1 cellular context compared by ENCODE assay signal in genomic region chr10:72637398-72637857, GRCh38.
TF ChIP-seq lines count a peak whose summit lies in the region.

No MANE protein-coding gene starts in this region.

TF ChIP-seq in K562, 482 proteins besides CTCF, POLR2A, EP300 and RAD21 (continued from another document and continues in another):
- TF ChIP-seq ZBTB9 (CRISPR knock-in tag; IDR thresholded peaks at IDR 0.05) (no peak), NONO (IDR thresholded peaks at IDR 0.05; ENCODE audit: low read depth in 2 of 2, low read length in 1 of 2) (no peak; a peak in 2 of 4 replicates), ZBTB8A (IDR thresholded peaks at IDR 0.05; ENCODE audit: partially characterized antibody) (no peak), ZNF444 (CRISPR knock-in tag; IDR thresholded peaks at IDR 0.05) (no peak), ZNF57 (CRISPR knock-in tag; IDR thresholded peaks at IDR 0.05) (no peak), ZNF561 (CRISPR knock-in tag; conservative IDR thresholded peaks at IDR 0.05) (no peak), YY1 (IDR thresholded peaks at IDR 0.05; ENCODE audit: borderline replicate concordance in 1 of 3, control insufficient read depth in 1 of 3, extremely low read depth in 1 of 3, insufficient read depth in 3 of 3, insufficient read length in 1 of 3, insufficient replicate concordance in 2 of 3, low read depth in 1 of 3, low read length in 2 of 3) (peak in 2 of 3 experiments; percentile 19 to 61), CREB3 (tag; conservative IDR thresholded peaks at IDR 0.05; ENCODE audit: low read depth) (no peak; the same call in 1 of the 2 replicates), FIP1L1 (IDR thresholded peaks at IDR 0.05; ENCODE audit: low read depth, low read length, poor library complexity, severe bottlenecking) (no peak), ZNF197 (CRISPR knock-in tag; IDR thresholded peaks at IDR 0.05; ENCODE audit: low read depth) (0 out of 2 replicates have a peak, but pooled peaks have one; percentile 46), CHD2 (IDR thresholded peaks at IDR 0.05; ENCODE audit: low read depth, low read length) (no peak), HOXB6 (CRISPR knock-in tag; IDR thresholded peaks at IDR 0.05; ENCODE audit: borderline replicate concordance) (no peak), ZFP30 (CRISPR knock-in tag; IDR thresholded peaks at IDR 0.05; ENCODE audit: borderline replicate concordance) (no peak), ZNF311 (CRISPR knock-in tag; IDR thresholded peaks at IDR 0.05) (no peak), SNAPC5 (CRISPR knock-in tag; IDR thresholded peaks at IDR 0.05) (no peak), CBX8 (IDR thresholded peaks at IDR 0.05; ENCODE audit: borderline replicate concordance, extremely low read depth, low read depth, low read length, poor library complexity, severe bottlenecking) (no peak), NUFIP1 (IDR thresholded peaks at IDR 0.05; ENCODE audit: partially characterized antibody) (peak; percentile 24), TAF15 (IDR thresholded peaks at IDR 0.05; ENCODE audit: low read depth, low read length) (no peak), NKRF (IDR thresholded peaks at IDR 0.05; ENCODE audit: borderline replicate concordance) (no peak), CGGBP1 (CRISPR knock-in tag; IDR thresholded peaks at IDR 0.05) (no peak), KLF13 (tag; IDR thresholded peaks at IDR 0.05; ENCODE audit: borderline replicate concordance, low read depth) (no peak), EWSR1 (IDR thresholded peaks at IDR 0.05; ENCODE audit: borderline replicate concordance, low read depth, partially characterized antibody) (no peak), TRIM28 (IDR thresholded peaks at IDR 0.05) (peak; percentile 100), E2F6 (IDR thresholded peaks at IDR 0.05; ENCODE audit: borderline replicate concordance in 1 of 2, extremely low read depth in 1 of 2, insufficient read depth in 1 of 2, insufficient read length in 1 of 2, low read depth in 1 of 2, low read length in 1 of 2, poor library complexity in 1 of 2, severe bottlenecking in 1 of 2) (peak; percentile 60 to 61), DDX20 (tag; IDR thresholded peaks at IDR 0.05; ENCODE audit: low read depth) (no peak), ZNF518B (CRISPR knock-in tag; IDR thresholded peaks at IDR 0.05) (no peak), MTA2 (IDR thresholded peaks at IDR 0.05; ENCODE audit: low read depth) (peak; percentile 62; the same call in 1 of the 2 replicates), CXXC5 (CRISPR knock-in tag; IDR thresholded peaks at IDR 0.05) (peak; percentile 63), TAF9B (IDR thresholded peaks at IDR 0.05; ENCODE audit: partially characterized antibody) (no peak), CEBPZ (IDR thresholded peaks at IDR 0.05; ENCODE audit: borderline replicate concordance, low read depth, low read length) (peak; percentile 89), TCFL5 (CRISPR knock-in tag; conservative IDR thresholded peaks at IDR 0.05) (no peak), ZNF23 (CRISPR knock-in tag; IDR thresholded peaks at IDR 0.05) (no peak), CTBP1 (IDR thresholded peaks at IDR 0.05; ENCODE audit: borderline replicate concordance) (peak; percentile 97), ZBTB43 (CRISPR knock-in tag; IDR thresholded peaks at IDR 0.05) (0 out of 2 replicates have a peak, but pooled peaks have one; percentile 29), POLR2B (IDR thresholded peaks at IDR 0.05; ENCODE audit: low read depth, partially characterized antibody) (no peak), RBM25 (IDR thresholded peaks at IDR 0.05; ENCODE audit: low read depth, low read length, severe bottlenecking) (no peak), TCF3 (CRISPR knock-in tag; IDR thresholded peaks at IDR 0.05) (peak; percentile 68), ZNF695 (CRISPR knock-in tag; IDR thresholded peaks at IDR 0.05) (no peak), ZNF347 (CRISPR knock-in tag; IDR thresholded peaks at IDR 0.05; ENCODE audit: low read depth) (no peak), SMARCA5 (IDR thresholded peaks at IDR 0.05) (no peak), SOX6 (IDR thresholded peaks at IDR 0.05) (peak; percentile 80), LCOR (CRISPR knock-in tag; IDR thresholded peaks at IDR 0.05) (peak; percentile 81), PML (IDR thresholded peaks at IDR 0.05; ENCODE audit: low read length) (peak; percentile 45; the same call in 1 of the 2 replicates), TRIM25 (IDR thresholded peaks at IDR 0.05; ENCODE audit: borderline replicate concordance) (no peak), STAT5A (IDR thresholded peaks at IDR 0.05; ENCODE audit: borderline replicate concordance, low read length) (peak; percentile 61), CCNT2 (IDR thresholded peaks at IDR 0.05; ENCODE audit: borderline replicate concordance, extremely low read depth, insufficient read length, low read depth, low read length) (no peak), ID3 (CRISPR knock-in tag; IDR thresholded peaks at IDR 0.05) (no peak), ID3 (tag; IDR thresholded peaks at IDR 0.05) (no peak)
